In the genomic region with DNA sequence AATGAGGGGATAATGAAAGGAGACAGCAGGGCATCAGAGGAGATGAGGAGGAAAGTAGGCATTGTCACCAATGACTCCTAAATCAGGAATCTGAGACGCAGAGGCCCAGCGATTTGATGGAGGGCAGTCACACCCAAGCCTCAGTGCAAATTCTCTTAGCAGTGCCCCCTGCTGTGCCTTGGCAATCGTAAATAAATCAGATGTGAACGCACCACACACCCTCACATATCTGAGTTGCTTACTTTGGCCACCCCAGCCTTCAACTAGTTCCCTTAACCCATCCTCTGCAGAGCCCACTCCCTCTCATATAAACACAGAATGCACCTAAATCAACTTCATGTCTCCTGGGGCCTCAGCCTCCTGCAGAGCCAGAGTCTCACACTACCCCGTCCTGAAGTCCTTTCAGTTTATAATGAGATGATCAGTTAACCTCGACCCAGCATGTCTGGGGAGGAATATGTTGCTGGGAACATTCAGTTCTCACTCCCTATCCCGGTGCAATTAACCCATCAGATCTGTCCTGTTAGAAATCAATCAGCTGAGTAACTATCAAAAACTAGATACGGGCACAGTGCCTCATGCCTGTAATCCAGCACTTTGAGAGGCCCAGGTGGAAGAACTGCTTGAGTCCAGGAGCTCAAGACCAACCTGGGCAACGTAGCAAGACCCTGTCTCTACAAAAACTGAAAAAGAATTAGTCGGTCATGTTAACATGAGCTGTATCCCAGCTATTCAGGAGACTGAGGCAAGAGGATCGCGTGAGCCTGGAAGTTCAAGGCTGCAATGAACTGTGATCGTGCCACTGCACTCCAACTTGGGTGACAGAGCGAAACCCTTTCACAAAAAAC, we compare ENCODE assay signal across 13 cellular contexts.
DNase-seq lines count a peak whose midpoint lies in the region; ATAC-seq and TF ChIP-seq lines count a peak whose summit lies in the region.
"Had no signal": no experiment of that assay in that cellular context is flagged by ENCODE, and none has a peak within 500 bp of the region (broad histone marks: within the 10 kb centered on the region; RNA-seq: fewer than 3 reads in every experiment).

No MANE protein-coding gene starts in this region.

- no peaks in the 10 kb centered on the region for H3K27me3 Mint-ChIP-seq in CD14-positive monocyte (ENCODE audit: low read depth in 3 of 3)
- peaks cover 2% of the 10 kb centered on the region; the same call in 1 of the 2 replicates for H3K27me3 Mint-ChIP-seq in HFFc6 (ENCODE audit: insufficient read depth)
- H3K27me3 Mint-ChIP-seq: stimulated activated naive CD8-positive, alpha-beta T cell treated with anti-CD3 and anti-CD28 coated beads, Interleukin-15, Interleukin-2, amounts not matched to agents 100 ng/mL and 50 ng/mL, for 24 hours; T-cell had no signal

- H3K36me3 Mint-ChIP-seq in CD14-positive monocyte (peaks cover 5 to 14% of the 10 kb centered on the region in 2 donors), HFFc6 (ENCODE audit: low read depth) (peaks cover 11% of the 10 kb centered on the region)

- intact Hi-C loops in CD14-positive monocyte (cut with micrococcal nuclease), result no loop called here

- H3K4me3 Mint-ChIP-seq in CD14-positive monocyte (no peak overlapping the region), HFFc6 (peak overlapping the region; percentile 10; the same call in 1 of the 2 replicates)
- H3K4me3 Mint-ChIP-seq: stimulated activated naive CD8-positive, alpha-beta T cell treated with anti-CD3 and anti-CD28 coated beads, Interleukin-15, Interleukin-2, amounts not matched to agents 100 ng/mL and 50 ng/mL, for 24 hours; T-cell had no signal

- no peak for ATAC-seq in GM19452 (IDR thresholded peaks at IDR 0.05; ENCODE audit: unreplicated experiment)
- ATAC-seq: T-cell had no signal

- H3K27ac Mint-ChIP-seq in CD14-positive monocyte, result peak overlapping the region in 4 of 7 donors; percentile 13 to 64 (median 24)
- H3K27ac Mint-ChIP-seq in HFFc6, result peak overlapping the region; percentile 8; the same call in 1 of the 2 replicates
- H3K27ac Mint-ChIP-seq: stimulated activated naive CD8-positive, alpha-beta T cell treated with anti-CD3 and anti-CD28 coated beads, Interleukin-15, Interleukin-2, amounts not matched to agents 100 ng/mL and 50 ng/mL, for 24 hours; T-cell had no signal

- no peak for DNase-seq in CD14-positive monocyte (ENCODE audit: low spot score)
- peak; percentile 6 for DNase-seq in HFFc6
- DNase-seq in SK-MEL-5 (ENCODE audit: low read depth, low spot score), result peak; percentile 28
- DNase-seq in kidney tubule cell (ENCODE audit: low spot score), result peak; percentile 36
- no peak for DNase-seq in activated gamma-delta T cell treated with Interleukin-2 at 50 U/mL for 16 hours
- DNase-seq in glomerular visceral epithelial cell (ENCODE audit: extremely low spot score), result no peak
- DNase-seq in SKM-1 (lab: John Stamatoyannopoulos, UW; ENCODE audit: unreplicated experiment), result no peak
- DNase-seq: anterior cingulate cortex; occipital lobe; stimulated activated CD4-positive, alpha-beta T cell treated with anti-CD3 and anti-CD28 coated beads, Interleukin-1b, Interleukin-23, amount 100 ng/mL, for 48 hours; T-cell had no signal

- H3K4me1 Mint-ChIP-seq in CD14-positive monocyte (peaks cover 46% of the 10 kb centered on the region), HFFc6 (ENCODE audit: low read depth) (peaks cover 63% of the 10 kb centered on the region)

- TF ChIP-seq CTCF in CD14-positive monocyte (IDR thresholded peaks at IDR 0.05), result no peak
- TF ChIP-seq CTCF in HFFc6 (IDR thresholded peaks at IDR 0.05), result peak; percentile 22; the same call in 1 of the 2 replicates

- in situ Hi-C loops in SK-MEL-5 (cut with HindIII; ENCODE audit: low pct_unique_long_range_greater_than_20kb, low sequenced_read_pairs), result no loop called here

- peaks cover 5 to 10% (median 9%) of the 10 kb centered on the region in 7 donors for H3K9me3 Mint-ChIP-seq in CD14-positive monocyte
- peaks cover 13% of the 10 kb centered on the region for H3K9me3 Mint-ChIP-seq in HFFc6

Comparison
In these comparisons a context has a peak if more than half of its experiments do, and no peak if none do; other contexts are left out.
1. DNase-seq: peak in HFFc6 (single experiment), SK-MEL-5 (single experiment) and kidney tubule cell (single experiment); none in CD14-positive monocyte (single experiment), activated gamma-delta T cell treated with Interleukin-2 at 50 U/mL for 16 hours (single experiment), glomerular visceral epithelial cell (single experiment) and SKM-1 (single experiment).